ENCODE assay signal across 21 cellular contexts in genomic region chr12:46164186-46164585, GRCh38.
DNase-seq lines count a peak whose midpoint lies in the region; ATAC-seq, FAIRE-seq and TF ChIP-seq lines count a peak whose summit lies in the region.
"Had no signal": no experiment of that assay in that cellular context is flagged by ENCODE, and none has a peak within 500 bp of the region (broad histone marks: within the 10 kb centered on the region; RNA-seq: fewer than 3 reads in every experiment).

No MANE protein-coding gene starts in this region.

- no TSS peak for BruUV-seq in MCF 10A (replicated peaks; lab: Mats Ljungman, UMichigan)

- peak; percentile 51 for DNase-seq in MCF 10A (ENCODE audit: unreplicated experiment)
- DNase-seq in breast epithelium (ENCODE audit: low spot score in 2 of 2) = no peak
- DNase-seq in bronchial epithelial cell (ENCODE audit: low read depth) = peak; percentile 92
- DNase-seq in foreskin keratinocyte = peak; percentile 83 to 91
- DNase-seq in stimulated activated CD4-positive, alpha-beta T cell treated with anti-CD3 and anti-CD28 coated beads, Interleukin-4, amount 100 ng/mL, for 4 hours = no peak
- no peak for DNase-seq in chondrocyte (ENCODE audit: low spot score)
- no peak for DNase-seq in NCI-H1694 (lab: John Stamatoyannopoulos, UW)
- DNase-seq: C1 segment of cervical spinal cord, GF-D8, IMR-90, Karpas-422, NCI-H1105 treated with DMSO at 0.1 percent for 48 hours, NCI-H187 treated with DMSO at 0.1 percent for 48 hours, NCI-H510A treated with DMSO at 0.1 percent for 48 hours, Right ventricle myocardium superior had no signal

- no peaks in the 10 kb centered on the region for H3K9me3 ChIP-seq in breast epithelium

- H3K4me3 ChIP-seq in breast epithelium (no peak overlapping the region), bronchial epithelial cell (ENCODE audit: low read depth, low read length) (no peak overlapping the region)
- H3K4me3 ChIP-seq: GM23338 had no signal

- H3K9me3 Mint-ChIP-seq in MCF 10A (ENCODE audit: unreplicated experiment) (peaks cover 8% of the 10 kb centered on the region), chondrocyte (ENCODE audit: low read depth) (peaks cover 11% of the 10 kb centered on the region)
- H3K9me3 Mint-ChIP-seq: GM23338 had no signal

- H3K36me3 ChIP-seq in breast epithelium = no peaks in the 10 kb centered on the region
- no peaks in the 10 kb centered on the region for H3K36me3 ChIP-seq in bronchial epithelial cell (ENCODE audit: control insufficient read depth, insufficient read depth, low read length)

- intact Hi-C loops in MCF 10A (cut with micrococcal nuclease) = no loop called here
- intact Hi-C loops in breast epithelium (cut with DNase I; ENCODE audit: low total_unique reads) = no loop called here

- H3K27ac Mint-ChIP-seq in MCF 10A (ENCODE audit: low read depth, unreplicated experiment) = no peak overlapping the region
- no peak overlapping the region for H3K27ac Mint-ChIP-seq in chondrocyte (ENCODE audit: unreplicated experiment)
- H3K27ac Mint-ChIP-seq: GM23338 had no signal

- FAIRE-seq in bronchial epithelial cell (lab: Jason Lieb, UNC) = no peak
- FAIRE-seq: GM12891, GM18507 had no signal

- TF ChIP-seq POLR2A in breast epithelium (IDR thresholded peaks at IDR 0.05) = no peak

- ATAC-seq in foreskin keratinocyte (peak; percentile 82), GM19351 (IDR thresholded peaks at IDR 0.05; ENCODE audit: unreplicated experiment) (no peak)
- ATAC-seq: GM23338, HCT116, Panc1 had no signal

- H3K4me1 ChIP-seq in breast epithelium (no peaks in the 10 kb centered on the region), foreskin keratinocyte (peaks cover 33% of the 10 kb centered on the region)

- no peaks in the 10 kb centered on the region for H3K27me3 Mint-ChIP-seq in MCF 10A (ENCODE audit: insufficient read depth, unreplicated experiment)
- H3K27me3 Mint-ChIP-seq in chondrocyte (ENCODE audit: low read depth) = no peaks in the 10 kb centered on the region

- H3K4me1 Mint-ChIP-seq in MCF 10A (ENCODE audit: insufficient read depth, unreplicated experiment) (peaks cover 13% of the 10 kb centered on the region), chondrocyte (ENCODE audit: low read depth) (peaks cover 26% of the 10 kb centered on the region)

- H3K36me3 Mint-ChIP-seq in MCF 10A (ENCODE audit: insufficient read depth, unreplicated experiment) (no peaks in the 10 kb centered on the region), chondrocyte (ENCODE audit: low read depth) (peaks cover 4% of the 10 kb centered on the region)

- H3K27ac ChIP-seq in breast epithelium (no peak overlapping the region), foreskin keratinocyte (peak overlapping the region; percentile 91)

- no peak for TF ChIP-seq CTCF in MCF 10A (IDR thresholded peaks at IDR 0.05; ENCODE audit: unreplicated experiment)
- TF ChIP-seq CTCF in breast epithelium (IDR thresholded peaks at IDR 0.05) = no peak
- no peak for TF ChIP-seq CTCF in bronchial epithelial cell (IDR thresholded peaks at IDR 0.05; ENCODE audit: insufficient read depth, low read length, severe bottlenecking)
- no peak for TF ChIP-seq CTCF in foreskin keratinocyte (conservative IDR thresholded peaks at IDR 0.05)
- no peak for TF ChIP-seq CTCF in chondrocyte (IDR thresholded peaks at IDR 0.05)

- H3K27me3 ChIP-seq in breast epithelium = no peaks in the 10 kb centered on the region
- no peaks in the 10 kb centered on the region for H3K27me3 ChIP-seq in bronchial epithelial cell (ENCODE audit: control insufficient read depth, insufficient read depth, low read length)
- H3K27me3 ChIP-seq in foreskin keratinocyte = no peaks in the 10 kb centered on the region

- POLR2A ChIA-PET in MCF 10A (lab: Yijun Ruan, JAX) = interaction anchor here (0.6 to 1.8 kb wide), 9 partner anchors 10 to 515 kb away, joined by 3 to 10 read pairs (median 4); no protein-coding TSS in a partner anchor

- H3K4me3 Mint-ChIP-seq in MCF 10A (ENCODE audit: unreplicated experiment) (no peak overlapping the region), chondrocyte (ENCODE audit: unreplicated experiment) (no peak overlapping the region)
- H3K4me3 Mint-ChIP-seq: GM23338 had no signal

- CTCF ChIA-PET in MCF 10A (lab: Yijun Ruan, JAX) = interaction anchor here (1.0 to 1.6 kb wide), 3 partner anchors 24 to 173 kb away, joined by 3 read pairs; no protein-coding TSS in a partner anchor

Comparison
In these comparisons a context has a peak if more than half of its experiments do, and no peak if none do; other contexts are left out.
1. DNase-seq: peak in MCF 10A (single experiment), bronchial epithelial cell (single experiment) and foreskin keratinocyte (2 of 2); none in breast epithelium (0 of 2), stimulated activated CD4-positive, alpha-beta T cell treated with anti-CD3 and anti-CD28 coated beads, Interleukin-4, amount 100 ng/mL, for 4 hours (0 of 2), chondrocyte (single experiment) and NCI-H1694 (single experiment).